31 cellular contexts compared by ENCODE assay signal in the genomic region with DNA sequence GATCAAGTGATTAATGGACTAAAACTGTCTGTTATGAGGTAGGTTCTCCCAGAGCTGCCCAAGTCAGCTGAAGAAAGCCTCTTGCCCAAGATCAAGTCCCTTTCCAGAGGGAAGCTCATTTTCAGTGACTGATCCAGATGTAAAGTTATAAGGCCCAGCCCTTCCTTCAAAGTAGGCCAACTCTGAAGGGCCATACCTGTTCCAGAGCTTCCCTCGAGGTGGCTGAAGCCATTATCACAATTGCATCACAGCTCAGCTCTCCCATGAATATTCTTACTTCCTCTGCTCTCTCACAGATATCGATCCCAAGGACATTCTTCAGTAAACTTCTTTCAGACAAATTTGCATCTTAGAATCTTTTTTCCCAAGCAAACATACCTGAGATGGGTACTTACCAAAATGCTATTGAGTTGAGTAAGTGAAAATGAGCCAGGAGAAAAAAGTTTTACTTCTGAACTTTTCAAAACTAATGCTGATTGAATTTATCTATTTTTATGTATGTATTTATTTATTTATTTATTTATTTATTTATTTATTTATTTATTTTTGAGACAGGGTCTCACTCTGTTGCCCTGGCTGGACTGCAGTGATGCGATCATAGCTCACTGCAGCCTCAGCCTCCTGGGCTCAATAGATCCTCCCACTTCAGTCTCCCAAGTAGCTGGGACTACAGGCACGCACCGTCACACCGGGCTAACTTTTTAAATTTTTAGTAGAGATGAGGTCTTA.
"Had no signal": no experiment of that assay in that cellular context is flagged by ENCODE, and none has a peak within 500 bp of the region (broad histone marks: within the 10 kb centered on the region; RNA-seq: fewer than 3 reads in every experiment).

No MANE protein-coding gene starts in this region.

- H3K36me3 ChIP-seq: left lung, lower lobe of right lung, neural progenitor cell, ovary, prostate gland, suprapubic skin, thoracic aorta, tibial artery, upper lobe of right lung had no signal

- H3K4me1 Mint-ChIP-seq: neural progenitor cell had no signal

- H3K9ac ChIP-seq: neural progenitor cell had no signal

- H3K36me3 Mint-ChIP-seq: mesothelial cell of epicardium; naive B cell; natural killer cell; neural progenitor cell; stimulated activated naive B cell treated with anti-CD40 and anti-IgM and Interleukin-4, amounts not matched to agents 10 μg/mL and 1 μg/mL and 100 μg/mL, for 72 hours had no signal

- H3K4me3 Mint-ChIP-seq: immature natural killer cell; mesothelial cell of epicardium; naive B cell; natural killer cell; nephron progenitor cell; neural progenitor cell; stimulated activated naive B cell treated with anti-CD40 and anti-IgM and Interleukin-4, amounts not matched to agents 10 μg/mL and 1 μg/mL and 100 μg/mL, for 72 hours had no signal

- DNase-seq: hypothalamus; immature natural killer cell; kidney; left colon; left lung; lower lobe of right lung; mammary epithelial cell; mesendoderm; naive B cell; natural killer cell; nephron progenitor cell; ovary; posterior cingulate gyrus; retina; right cardiac atrium; stimulated activated CD4-positive, alpha-beta T cell treated with anti-CD3 and anti-CD28 coated beads, Interleukin-12 subunit alpha, Interleukin-12 subunit beta, amount 100 ng/mL, for 4 hours; stimulated activated CD4-positive, alpha-beta T cell treated with anti-CD3 and anti-CD28 coated beads, Interleukin-15, amount 100 ng/mL, for 24 hours; stimulated activated CD4-positive, alpha-beta T cell treated with anti-CD3 and anti-CD28 coated beads, Interleukin-2, amount 100 ng/mL, for 24 hours; stimulated activated CD4-positive, alpha-beta T cell treated with anti-CD3 and anti-CD28 coated beads, Interleukin-4, amount 100 ng/mL, for 1 hour; stimulated activated naive B cell treated with anti-CD40 and anti-IgM and Interleukin-4, amounts not matched to agents 10 μg/mL and 1 μg/mL and 100 μg/mL, for 72 hours; stimulated activated naive CD8-positive, alpha-beta T cell treated with anti-CD3 and anti-CD28 coated beads, Interleukin-15, Interleukin-2, amounts not matched to agents 100 U/mL and 50 U/mL, for 24 hours; tibial artery; trophoblast cell; upper lobe of right lung had no signal

- H3K27me3 ChIP-seq: left lung, neural progenitor cell, ovary, suprapubic skin, tibial artery, upper lobe of right lung had no signal

- H3K9me3 Mint-ChIP-seq: immature natural killer cell, mesothelial cell of epicardium, natural killer cell, nephron progenitor cell, neural progenitor cell had no signal

- H2AFZ ChIP-seq: neural progenitor cell had no signal

- H3K27me3 Mint-ChIP-seq: naive B cell had no signal

- H3K4me3 ChIP-seq: left lung, lower lobe of right lung, neural progenitor cell, ovary, prostate gland, skin epidermis, suprapubic skin, thoracic aorta, tibial artery, upper lobe of right lung had no signal

- H3K27ac Mint-ChIP-seq: immature natural killer cell; mesothelial cell of epicardium; natural killer cell; nephron progenitor cell; neural progenitor cell; stimulated activated naive B cell treated with anti-CD40 and anti-IgM and Interleukin-4, amounts not matched to agents 10 μg/mL and 1 μg/mL and 100 μg/mL, for 72 hours had no signal

- H3K4me1 ChIP-seq: neural progenitor cell, prostate gland, tibial artery had no signal

- H3K27ac ChIP-seq: lower lobe of right lung, neural progenitor cell, ovary, prostate gland, suprapubic skin, thoracic aorta, tibial artery, upper lobe of right lung had no signal

- H3K4me2 ChIP-seq: neural progenitor cell had no signal

- H3K9me3 ChIP-seq: left lung, lower lobe of right lung, ovary, prostate gland, suprapubic skin, thoracic aorta, tibial artery, upper lobe of right lung had no signal

- ATAC-seq: left colon; left lung; lower lobe of right lung; natural killer cell; right cardiac atrium; sciatic nerve; stimulated activated naive B cell treated with anti-CD40 and anti-IgM and Interleukin-4, amounts not matched to agents 10 μg/mL and 1 μg/mL and 100 μg/mL, for 72 hours; stimulated activated naive CD8-positive, alpha-beta T cell treated with anti-CD3 and anti-CD28 coated beads, Interleukin-15, Interleukin-2, amounts not matched to agents 100 U/mL and 50 U/mL, for 24 hours; upper lobe of right lung had no signal
